In the genomic region with DNA sequence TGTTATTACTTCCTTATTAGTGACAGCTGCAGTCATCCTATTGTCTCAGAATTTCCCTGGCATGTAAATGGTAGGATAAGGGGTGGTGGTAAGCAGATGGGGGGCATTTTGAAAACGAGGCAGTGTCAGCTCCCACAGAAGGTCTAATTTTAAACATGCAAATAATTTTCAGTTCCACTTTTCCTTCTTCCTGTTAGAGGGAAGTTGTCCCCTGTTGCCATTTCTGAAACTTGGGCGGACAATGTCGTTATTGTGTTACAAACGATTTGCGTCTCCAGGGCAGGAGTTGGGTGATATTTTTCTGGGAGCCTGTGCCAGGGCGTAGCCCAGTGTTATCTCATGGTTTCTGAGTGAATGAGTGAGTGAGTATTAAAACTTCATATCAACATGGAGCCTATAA, we compare ENCODE assay signal across 10 cellular contexts. TPM values are rescaled to one million over a fixed set of nuclear protein-coding genes. Genes with fewer than 3 reads are reported as not detected.
DNase-seq lines count a peak whose midpoint lies in the region; ATAC-seq and TF ChIP-seq lines count a peak whose summit lies in the region.
"Had no signal": no experiment of that assay in that cellular context is flagged by ENCODE, and none has a peak within 500 bp of the region (broad histone marks: within the 10 kb centered on the region; RNA-seq: fewer than 3 reads in every experiment).

No MANE protein-coding gene starts in this region.

- POLR2A ChIA-PET in CD4-positive, alpha-beta T cell (lab: Charles Lee), result interaction anchor here (1.0 to 1.6 kb wide), 2 partner anchors 14 to 102 kb away, joined by 3 to 5 read pairs; no protein-coding TSS in a partner anchor

- WGBS in body of pancreas, 2 donors, result 24 to 45% methylated on average over 6 of the region's 6 CpGs
- 56% methylated on average over 6 of the region's 6 CpGs for WGBS in prostate gland

- no peaks in the 10 kb centered on the region for H3K27me3 Mint-ChIP-seq in CD4-positive, alpha-beta T cell
- no peaks in the 10 kb centered on the region for H3K27me3 Mint-ChIP-seq in natural killer cell (ENCODE audit: low read depth in 2 of 2)

- TF ChIP-seq POLR2A in body of pancreas (IDR thresholded peaks at IDR 0.05) (no peak), prostate gland (IDR thresholded peaks at IDR 0.05) (no peak)

- no peak overlapping the region for H3K4me3 Mint-ChIP-seq in CD4-positive, alpha-beta T cell
- H3K4me3 Mint-ChIP-seq in natural killer cell, result no peak overlapping the region

- no peaks in the 10 kb centered on the region for H3K36me3 ChIP-seq in body of pancreas (replicated peaks in 1 of 2; ENCODE audit: insufficient read depth in 1 of 2, low read depth in 2 of 2)
- H3K36me3 ChIP-seq in prostate gland, result no peaks in the 10 kb centered on the region
- H3K36me3 ChIP-seq in HAP-1 (replicated peaks), result no peaks in the 10 kb centered on the region

- H3K27ac Mint-ChIP-seq in CD4-positive, alpha-beta T cell, result peak overlapping the region; percentile 49
- peak overlapping the region; percentile 69 to 85 for H3K27ac Mint-ChIP-seq in natural killer cell

- H3K4me1 ChIP-seq in body of pancreas (peaks cover 43% of the 10 kb centered on the region), prostate gland (replicated peaks) (peaks cover 6% of the 10 kb centered on the region), HAP-1 (peaks cover 49% of the 10 kb centered on the region)

- DNase-seq in CD4-positive, alpha-beta T cell, result no peak
- peak in 1 of 4 donors; percentile 46 for DNase-seq in body of pancreas
- DNase-seq in natural killer cell, result no peak
- no peak for DNase-seq in prostate gland (ENCODE audit: low spot score)
- DNase-seq in HAP-1 (ENCODE audit: low spot score in 2 of 2), result no peak
- no peak for DNase-seq in foreskin fibroblast
- DNase-seq in ureter (ENCODE audit: low spot score), result no peak
- DNase-seq: Caco-2, NCI-H146 had no signal

- no peak overlapping the region for H3K27ac ChIP-seq in CD4-positive, alpha-beta T cell (ENCODE audit: low read depth, low read length)
- H3K27ac ChIP-seq in body of pancreas (peak overlapping the region; percentile 36 to 76 (median 54)), prostate gland (peak overlapping the region in 1 of 2 donors; percentile 52)

- intact Hi-C loops in CD4-positive, alpha-beta T cell (cut with DNase I, micrococcal nuclease), result no loop called here
- intact Hi-C loops in body of pancreas (cut with DNase I) (no loop called here), natural killer cell (cut with micrococcal nuclease) (no loop called here), prostate gland (cut with DNase I) (no loop called here)

- TF ChIP-seq CTCF in CD4-positive, alpha-beta T cell (IDR thresholded peaks at IDR 0.05), result no peak
- TF ChIP-seq CTCF in body of pancreas (IDR thresholded peaks at IDR 0.05) (no peak), natural killer cell (IDR thresholded peaks at IDR 0.05) (no peak), prostate gland (IDR thresholded peaks at IDR 0.05) (no peak), foreskin fibroblast (IDR thresholded peaks at IDR 0.05; ENCODE audit: low read depth, low read length) (no peak)

- H3K9me3 ChIP-seq in CD4-positive, alpha-beta T cell (ENCODE audit: control insufficient read depth, low read length), result no peaks in the 10 kb centered on the region
- H3K9me3 ChIP-seq in body of pancreas (no peaks in the 10 kb centered on the region), prostate gland (no peaks in the 10 kb centered on the region), HAP-1 (no peaks in the 10 kb centered on the region)
- H3K9me3 ChIP-seq: Caco-2 had no signal

- ATAC-seq in CD4-positive, alpha-beta T cell (ENCODE audit: poor library complexity), result no peak
- ATAC-seq in HG03354 (IDR thresholded peaks at IDR 0.05; ENCODE audit: poor library complexity, severe bottlenecking, unreplicated experiment) (peak; percentile 31), body of pancreas (no peak), natural killer cell (no peak)

- CTCF ChIA-PET in CD4-positive, alpha-beta T cell (lab: Charles Lee), result interaction anchor here (1.7 kb wide), 1 partner anchor 122 kb away, joined by 4 read pairs; no protein-coding TSS in a partner anchor

- H3K27me3 ChIP-seq in CD4-positive, alpha-beta T cell (ENCODE audit: control insufficient read depth, insufficient read depth, low read length), result no peaks in the 10 kb centered on the region
- no peaks in the 10 kb centered on the region for H3K27me3 ChIP-seq in body of pancreas
- no peaks in the 10 kb centered on the region for H3K27me3 ChIP-seq in prostate gland (replicated peaks; ENCODE audit: insufficient read depth)
- no peaks in the 10 kb centered on the region for H3K27me3 ChIP-seq in HAP-1 (ENCODE audit: low read depth)

- H3K4me3 ChIP-seq in body of pancreas (no peak overlapping the region), prostate gland (no peak overlapping the region), HAP-1 (no peak overlapping the region), foreskin fibroblast (ENCODE audit: low read depth in 1 of 2, low read length in 2 of 2) (no peak overlapping the region)

- in situ Hi-C loops in HAP-1 (cut with MboI; ENCODE audit: low sequenced_read_pairs), result no loop called here

- no peaks in the 10 kb centered on the region for H3K36me3 Mint-ChIP-seq in CD4-positive, alpha-beta T cell (ENCODE audit: low read depth)
- no peaks in the 10 kb centered on the region for H3K36me3 Mint-ChIP-seq in natural killer cell

- peaks cover 74% of the 10 kb centered on the region for H3K4me1 Mint-ChIP-seq in CD4-positive, alpha-beta T cell (ENCODE audit: low read depth)
- peaks cover 62 to 68% of the 10 kb centered on the region in 2 donors for H3K4me1 Mint-ChIP-seq in natural killer cell

- H3K9me3 Mint-ChIP-seq in CD4-positive, alpha-beta T cell, result no peaks in the 10 kb centered on the region
- no peaks in the 10 kb centered on the region for H3K9me3 Mint-ChIP-seq in natural killer cell

RNA-seq across cellular contexts. Expression of a gene that starts 7.4 kb away (rescaled TPM):
- 10 to 100 TPM; 26.6 to 28.9 TPM for total RNA-seq in CD4-positive, alpha-beta T cell
- total RNA-seq in body of pancreas, result 10 to 100 TPM; 10.9 to 17.1 TPM
- total RNA-seq in natural killer cell, result 100 to 1,000 TPM; 110 to 127 (median 111) TPM
- total RNA-seq in prostate gland, result 10 to 100 TPM; 24.9 to 48.0 TPM
- 18.0 TPM for total RNA-seq in ureter
